In genomic region chr14:106506901-106507305, GRCh38 we compare ENCODE assay signal across 12 cellular contexts.
DNase-seq lines count a peak whose midpoint lies in the region; ATAC-seq and TF ChIP-seq lines count a peak whose summit lies in the region.
"Had no signal": no experiment of that assay in that cellular context is flagged by ENCODE, and none has a peak within 500 bp of the region (broad histone marks: within the 10 kb centered on the region; RNA-seq: fewer than 3 reads in every experiment).

No MANE protein-coding gene starts in this region.

- no peak for TF ChIP-seq CTCF in Loucy (conservative IDR thresholded peaks at IDR 0.05; ENCODE audit: low read length)
- no peak for TF ChIP-seq CTCF in nephron progenitor cell (IDR thresholded peaks at IDR 0.05)
- no peak for TF ChIP-seq CTCF in BE2C (IDR thresholded peaks at IDR 0.05; ENCODE audit: low read depth, low read length)

- H3K9me2 ChIP-seq in Loucy (replicated peaks; ENCODE audit: low read depth, low read length) = no peaks in the 10 kb centered on the region
- H3K9me2 ChIP-seq: SK-N-SH had no signal

- H3F3A ChIP-seq in Loucy (ENCODE audit: low read depth) = no peaks in the 10 kb centered on the region

- POLR2A ChIA-PET in activated CD4-positive, alpha-beta memory T cell treated with anti-CD3 and anti-CD28 coated beads, Interleukin-2, amount 10 ng/mL, durations not matched to agents 7 days and 5 days (lab: Charles Lee) = interaction anchor here (0.8 to 2.1 kb wide), 7 partner anchors 11 to 29 kb away, joined by 3 to 10 read pairs (median 3); no protein-coding TSS in a partner anchor

- peaks cover 28% of the 10 kb centered on the region for H3K27me3 Mint-ChIP-seq in activated CD4-positive, alpha-beta memory T cell treated with anti-CD3 and anti-CD28 coated beads, Interleukin-2, amount 10 ng/mL, durations not matched to agents 7 days and 5 days
- H3K27me3 Mint-ChIP-seq in activated naive CD8-positive, alpha-beta T cell = no peaks in the 10 kb centered on the region
- peaks cover 3% of the 10 kb centered on the region for H3K27me3 Mint-ChIP-seq in nephron progenitor cell (ENCODE audit: low read depth, poor library complexity)

- peaks cover 53% of the 10 kb centered on the region for H3K4me1 Mint-ChIP-seq in activated CD4-positive, alpha-beta memory T cell treated with anti-CD3 and anti-CD28 coated beads, Interleukin-2, amount 10 ng/mL, durations not matched to agents 7 days and 5 days
- H3K4me1 Mint-ChIP-seq in activated naive CD8-positive, alpha-beta T cell (ENCODE audit: low read depth) = peaks cover 64% of the 10 kb centered on the region
- H3K4me1 Mint-ChIP-seq in nephron progenitor cell = no peaks in the 10 kb centered on the region

- DNase-seq in activated CD4-positive, alpha-beta memory T cell treated with anti-CD3 and anti-CD28 coated beads, Interleukin-2, amount 10 ng/mL, durations not matched to agents 7 days and 5 days = peak; percentile 76
- peak; percentile 32 for DNase-seq in stimulated activated CD8-positive, alpha-beta memory T cell treated with anti-CD3 and anti-CD28 coated beads, Interleukin-12 subunit alpha, Interleukin-12 subunit beta, amount 100 ng/mL, for 1 hour (ENCODE audit: low read depth)
- DNase-seq in nephron progenitor cell = no peak
- no peak for DNase-seq in BE2C
- DNase-seq: NCI-H1105, NCI-H748 treated with DMSO at 0.1 percent for 48 hours, SK-N-SH had no signal

- H3K4me3 ChIP-seq in Loucy (ENCODE audit: low read length, poor library complexity, severe bottlenecking) = peak overlapping the region; percentile 34
- H3K4me3 ChIP-seq in BE2C (ENCODE audit: low read depth, low read length) = no peak overlapping the region
- H3K4me3 ChIP-seq: BLaER1 treated with 17β-estradiol and CSF1 and Interleukin-3, amounts not matched to agents 10 nM and 100 nM had no signal

- ATAC-seq in esophagus mucosa (no peak), HG03039 (IDR thresholded peaks at IDR 0.05; ENCODE audit: unreplicated experiment) (no peak)

- peak overlapping the region; percentile 92 for H3K27ac Mint-ChIP-seq in activated CD4-positive, alpha-beta memory T cell treated with anti-CD3 and anti-CD28 coated beads, Interleukin-2, amount 10 ng/mL, durations not matched to agents 7 days and 5 days
- peak overlapping the region; percentile 72 for H3K27ac Mint-ChIP-seq in activated naive CD8-positive, alpha-beta T cell
- H3K27ac Mint-ChIP-seq in nephron progenitor cell = no peak overlapping the region

- H3K9me3 Mint-ChIP-seq in activated CD4-positive, alpha-beta memory T cell treated with anti-CD3 and anti-CD28 coated beads, Interleukin-2, amount 10 ng/mL, durations not matched to agents 7 days and 5 days = no peaks in the 10 kb centered on the region
- no peaks in the 10 kb centered on the region for H3K9me3 Mint-ChIP-seq in activated naive CD8-positive, alpha-beta T cell (ENCODE audit: low read depth)
- H3K9me3 Mint-ChIP-seq in nephron progenitor cell = peaks cover 96% of the 10 kb centered on the region

- peak overlapping the region; percentile 48 for H3K4me3 Mint-ChIP-seq in activated CD4-positive, alpha-beta memory T cell treated with anti-CD3 and anti-CD28 coated beads, Interleukin-2, amount 10 ng/mL, durations not matched to agents 7 days and 5 days
- H3K4me3 Mint-ChIP-seq in activated naive CD8-positive, alpha-beta T cell = peak overlapping the region; percentile 67
- H3K4me3 Mint-ChIP-seq in nephron progenitor cell = no peak overlapping the region

- CTCF ChIA-PET in activated CD4-positive, alpha-beta memory T cell treated with anti-CD3 and anti-CD28 coated beads, Interleukin-2, amount 10 ng/mL, durations not matched to agents 7 days and 5 days (lab: Charles Lee) = interaction anchor here (0.7 to 6.3 kb wide), 16 partner anchors 11 to 365 kb away, joined by 3 to 40 read pairs (median 4); no protein-coding TSS in a partner anchor

- H3K79me2 ChIP-seq in Loucy (ENCODE audit: insufficient read depth, low read length) = no peaks in the 10 kb centered on the region

- no peaks in the 10 kb centered on the region for H3K36me3 ChIP-seq in Loucy (ENCODE audit: insufficient read depth, low read length)
- no peaks in the 10 kb centered on the region for H3K36me3 ChIP-seq in BE2C
- H3K36me3 ChIP-seq: BLaER1 treated with 17β-estradiol and CSF1 and Interleukin-3, amounts not matched to agents 10 nM and 100 nM had no signal

- H3K9me3 ChIP-seq in Loucy (ENCODE audit: insufficient read depth, low read depth, low read length) (no peaks in the 10 kb centered on the region), BE2C (no peaks in the 10 kb centered on the region)
- H3K9me3 ChIP-seq: BLaER1 treated with 17β-estradiol and CSF1 and Interleukin-3, amounts not matched to agents 10 nM and 100 nM; SK-N-SH had no signal

- no peaks in the 10 kb centered on the region for H3K36me3 Mint-ChIP-seq in activated CD4-positive, alpha-beta memory T cell treated with anti-CD3 and anti-CD28 coated beads, Interleukin-2, amount 10 ng/mL, durations not matched to agents 7 days and 5 days (ENCODE audit: low read depth)
- no peaks in the 10 kb centered on the region for H3K36me3 Mint-ChIP-seq in activated naive CD8-positive, alpha-beta T cell
- H3K36me3 Mint-ChIP-seq in nephron progenitor cell (ENCODE audit: low read depth) = no peaks in the 10 kb centered on the region

- H3K4me1 ChIP-seq in Loucy (ENCODE audit: insufficient read depth, low read length, poor library complexity, severe bottlenecking) = peaks cover 58% of the 10 kb centered on the region
- no peaks in the 10 kb centered on the region for H3K4me1 ChIP-seq in BE2C

- H3K4me2 ChIP-seq in Loucy (ENCODE audit: low read depth, low read length, poor library complexity, severe bottlenecking) = peak overlapping the region; percentile 77
- H3K4me2 ChIP-seq: BLaER1 treated with 17β-estradiol and CSF1 and Interleukin-3, amounts not matched to agents 10 nM and 100 nM; SK-N-SH had no signal

- H4K20me1 ChIP-seq in Loucy (ENCODE audit: insufficient read depth, low read length, poor library complexity, severe bottlenecking) = no peaks in the 10 kb centered on the region
- H4K20me1 ChIP-seq: BLaER1 treated with 17β-estradiol and CSF1 and Interleukin-3, amounts not matched to agents 10 nM and 100 nM had no signal

- H3K27me3 ChIP-seq in Loucy (ENCODE audit: insufficient read depth, low read length, poor library complexity, severe bottlenecking) = no peaks in the 10 kb centered on the region
- no peaks in the 10 kb centered on the region for H3K27me3 ChIP-seq in BE2C
- H3K27me3 ChIP-seq: BLaER1 treated with 17β-estradiol and CSF1 and Interleukin-3, amounts not matched to agents 10 nM and 100 nM had no signal

- peak overlapping the region; percentile 24 for H3K9ac ChIP-seq in Loucy (ENCODE audit: low read depth, low read length, poor library complexity, severe bottlenecking)
- H3K9ac ChIP-seq: BLaER1 treated with 17β-estradiol and CSF1 and Interleukin-3, amounts not matched to agents 10 nM and 100 nM; SK-N-SH had no signal

- H2AFZ ChIP-seq in Loucy (ENCODE audit: low read length) = no peak overlapping the region

Comparison
In these comparisons a context has a peak if more than half of its experiments do, and no peak if none do; other contexts are left out.
1. DNase-seq: peak in activated CD4-positive, alpha-beta memory T cell treated with anti-CD3 and anti-CD28 coated beads, Interleukin-2, amount 10 ng/mL, durations not matched to agents 7 days and 5 days (single experiment) and stimulated activated CD8-positive, alpha-beta memory T cell treated with anti-CD3 and anti-CD28 coated beads, Interleukin-12 subunit alpha, Interleukin-12 subunit beta, amount 100 ng/mL, for 1 hour (single experiment); none in nephron progenitor cell (single experiment) and BE2C (single experiment).